1 cellular context compared by ENCODE assay signal in genomic region chr3:141804778-141805639, GRCh38.
TF ChIP-seq lines count a peak whose summit lies in the region.

No MANE protein-coding gene starts in this region.

TF ChIP-seq in K562, 482 proteins besides CTCF, POLR2A, EP300 and RAD21 (continued from another document and continues in another):
- TF ChIP-seq ZNF609 (CRISPR knock-in tag; IDR thresholded peaks at IDR 0.05; ENCODE audit: borderline replicate concordance) (peak; percentile 70; the same call in 1 of the 2 replicates), CC2D1A (IDR thresholded peaks at IDR 0.05) (peak; percentile 89), HDAC1 (IDR thresholded peaks at IDR 0.05) (peak in 1 of 2 experiments; percentile 96; a peak in 2 of 4 replicates), MTA2 (IDR thresholded peaks at IDR 0.05; ENCODE audit: low read depth) (peak; percentile 92), AFF1 (IDR thresholded peaks at IDR 0.05; ENCODE audit: low read depth in 1 of 2, partially characterized antibody in 2 of 2) (peak in 1 of 2 experiments; percentile 72), DLX4 (CRISPR knock-in tag; IDR thresholded peaks at IDR 0.05) (no peak), RNF2 (IDR thresholded peaks at IDR 0.05) (peak; percentile 63; the same call in 1 of the 2 replicates), ZBTB11 (CRISPR knock-in tag; IDR thresholded peaks at IDR 0.05) (peak in 1 of 3 experiments; percentile 56; a peak in 1 of 6 replicates), TAF15 (IDR thresholded peaks at IDR 0.05; ENCODE audit: low read depth, low read length) (no peak), RBM15 (IDR thresholded peaks at IDR 0.05; ENCODE audit: insufficient read depth, low read length) (no peak), CAMTA2 (CRISPR knock-in tag; conservative IDR thresholded peaks at IDR 0.05) (no peak), FOSL1 (tag; conservative IDR thresholded peaks at IDR 0.05) (peak; percentile 99), SMARCA4 (IDR thresholded peaks at IDR 0.05) (peak; percentile 98), ZFP91 (CRISPR knock-in tag; IDR thresholded peaks at IDR 0.05) (peak; percentile 64), BDP1 (IDR thresholded peaks at IDR 0.05; ENCODE audit: insufficient read depth, insufficient read length) (no peak), RBM39 (optimal IDR thresholded peaks at IDR 0.05; ENCODE audit: low read depth, low read length) (no peak), NCOA2 (IDR thresholded peaks at IDR 0.05; ENCODE audit: partially characterized antibody in 2 of 2) (peak; percentile 79 to 80), ZNF655 (CRISPR knock-in tag; IDR thresholded peaks at IDR 0.05) (no peak), MBD1 (CRISPR knock-in tag; IDR thresholded peaks at IDR 0.05) (no peak), NCOA4 (IDR thresholded peaks at IDR 0.05; ENCODE audit: partially characterized antibody) (peak; percentile 84), FOXM1 (IDR thresholded peaks at IDR 0.05; ENCODE audit: low read depth) (peak; percentile 91), FOXM1 (CRISPR knock-in tag; IDR thresholded peaks at IDR 0.05; ENCODE audit: low read depth) (no peak; the same call in 1 of the 2 replicates), FOXP1 (CRISPR knock-in tag; IDR thresholded peaks at IDR 0.05) (no peak), JUN (IDR thresholded peaks at IDR 0.05; ENCODE audit: borderline replicate concordance, low read depth, low read length) (peak; percentile 91), JUN (CRISPR knock-in tag; IDR thresholded peaks at IDR 0.05; ENCODE audit: borderline replicate concordance) (peak; percentile 31; the same call in 1 of the 2 replicates), ZNF707 (CRISPR knock-in tag; conservative IDR thresholded peaks at IDR 0.05) (no peak; the same call in 1 of the 2 replicates), USF2 (CRISPR knock-in tag; IDR thresholded peaks at IDR 0.05) (no peak), HMBOX1 (IDR thresholded peaks at IDR 0.05) (peak; percentile 49; the same call in 1 of the 2 replicates), ARID3B (CRISPR knock-in tag; IDR thresholded peaks at IDR 0.05; ENCODE audit: borderline replicate concordance) (no peak), CHD4 (IDR thresholded peaks at IDR 0.05; ENCODE audit: insufficient read depth, insufficient replicate concordance, low read depth, low read length, poor library complexity, severe bottlenecking) (no peak), HES1 (IDR thresholded peaks at IDR 0.05; ENCODE audit: low read depth) (peak; percentile 82; the same call in 1 of the 2 replicates), ESRRB (CRISPR knock-in tag; IDR thresholded peaks at IDR 0.05; ENCODE audit: borderline replicate concordance) (no peak), OTX1 (CRISPR knock-in tag; IDR thresholded peaks at IDR 0.05) (peak; percentile 86; the same call in 1 of the 2 replicates), FOXK2 (conservative IDR thresholded peaks at IDR 0.05 in 1 of 2, IDR thresholded peaks at IDR 0.05 in 1 of 2; ENCODE audit: low read depth in 2 of 2) (peak; percentile 61 to 69)
